In the genomic region with DNA sequence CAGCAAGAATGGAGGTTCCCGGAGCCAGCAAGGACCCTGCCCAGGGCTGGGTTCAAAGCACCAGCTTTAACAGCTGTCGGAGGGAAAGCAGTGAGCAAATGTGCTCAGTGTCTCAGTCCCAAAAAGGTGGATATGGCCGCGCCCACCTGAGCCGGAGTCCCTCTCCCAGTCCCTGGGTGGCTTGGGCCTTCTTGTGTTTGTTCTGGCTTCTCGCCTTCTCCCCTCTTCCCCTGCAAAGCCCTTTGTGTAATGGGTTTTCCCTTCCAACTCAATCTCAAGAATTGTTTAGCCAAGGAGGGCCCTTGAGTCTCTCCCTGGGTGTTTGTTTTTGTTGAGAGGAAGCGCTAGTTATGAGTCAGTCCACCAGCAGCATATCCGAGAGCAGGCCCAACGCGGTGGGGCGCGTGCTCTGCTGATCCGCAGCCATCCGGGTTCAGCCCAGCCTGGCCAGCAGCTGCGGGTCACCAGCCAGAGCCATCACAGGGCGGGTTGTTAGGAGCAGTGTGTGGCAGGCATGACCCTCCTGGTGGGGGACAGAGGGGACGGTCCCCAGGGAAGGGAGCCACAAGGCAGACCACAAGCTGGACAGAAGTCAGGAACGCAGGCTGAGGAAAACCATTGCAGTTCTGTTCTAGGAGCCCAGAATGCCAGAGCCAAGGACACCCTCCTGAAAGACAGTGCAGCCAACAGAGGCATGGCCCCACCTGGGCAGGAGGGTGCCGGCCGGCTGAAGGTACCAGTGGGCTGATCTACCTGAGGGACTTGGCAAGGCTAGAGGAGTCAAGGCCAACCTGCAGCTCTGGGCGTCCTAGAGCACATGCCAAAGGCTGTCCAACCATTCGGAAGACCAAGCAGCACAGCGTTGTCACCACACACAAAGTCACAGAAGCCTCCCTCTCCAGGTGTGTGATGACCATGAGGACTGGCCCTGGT, we compare ENCODE assay signal across 9 cellular contexts. TPM values are rescaled to one million over a fixed set of nuclear protein-coding genes. Genes with fewer than 3 reads are reported as not detected.
DNase-seq lines count a peak whose midpoint lies in the region; ATAC-seq and TF ChIP-seq lines count a peak whose summit lies in the region.
"Had no signal": no experiment of that assay in that cellular context is flagged by ENCODE, and none has a peak within 500 bp of the region (broad histone marks: within the 10 kb centered on the region; RNA-seq: fewer than 3 reads in every experiment).

No MANE protein-coding gene starts in this region.

- H3K4me3 Mint-ChIP-seq in natural killer cell treated with Interleukin-12 subunit alpha and Interleukin-12 subunit beta and Interleukin-15 and Interleukin-18, amount 100 ng/mL, for 72 hours, result no peak overlapping the region
- no peak overlapping the region for H3K4me3 Mint-ChIP-seq in natural killer cell

- H3K4me1 ChIP-seq in duodenal mucosa (ENCODE audit: control insufficient read depth in 1 of 2, insufficient read depth in 2 of 2, low read length in 2 of 2) (peaks cover 44 to 55% of the 10 kb centered on the region in 2 donors), aorta (ENCODE audit: control insufficient read depth in 1 of 2, insufficient read depth in 2 of 2, low read length in 2 of 2) (peaks cover 3 to 4% of the 10 kb centered on the region in 2 donors)

- H3K27me3 Mint-ChIP-seq in natural killer cell treated with Interleukin-12 subunit alpha and Interleukin-12 subunit beta and Interleukin-15 and Interleukin-18, amount 100 ng/mL, for 72 hours, result no peaks in the 10 kb centered on the region
- no peaks in the 10 kb centered on the region for H3K27me3 Mint-ChIP-seq in natural killer cell (ENCODE audit: low read depth in 2 of 2)

- DNase-seq in natural killer cell treated with Interleukin-12 subunit alpha and Interleukin-12 subunit beta and Interleukin-15 and Interleukin-18, amount 100 ng/mL, for 72 hours (ENCODE audit: low spot score), result peak; percentile 37
- no peak for DNase-seq in natural killer cell
- DNase-seq in mucosa of gallbladder (ENCODE audit: low spot score), result peak; percentile 58
- peak; percentile 89 to 90 for DNase-seq in aorta
- no peak for DNase-seq in HK-2 (ENCODE audit: unreplicated experiment)
- no peak for DNase-seq in effector CD4-positive, alpha-beta T cell
- DNase-seq: CD8-positive, alpha-beta memory T cell had no signal

- no peak for ATAC-seq in natural killer cell treated with Interleukin-12 subunit alpha and Interleukin-12 subunit beta and Interleukin-15 and Interleukin-18, amount 100 ng/mL, for 72 hours
- no peak for ATAC-seq in natural killer cell
- ATAC-seq in aorta (ENCODE audit: low FRiP score), result peak; percentile 86
- ATAC-seq in HG02759 (IDR thresholded peaks at IDR 0.05; ENCODE audit: unreplicated experiment), result no peak

- peaks cover 3% of the 10 kb centered on the region for H3K9me3 Mint-ChIP-seq in natural killer cell treated with Interleukin-12 subunit alpha and Interleukin-12 subunit beta and Interleukin-15 and Interleukin-18, amount 100 ng/mL, for 72 hours
- peaks cover 2 to 4% of the 10 kb centered on the region in 2 donors for H3K9me3 Mint-ChIP-seq in natural killer cell

- H3K4me3 ChIP-seq in duodenal mucosa (ENCODE audit: low read depth in 1 of 2, low read length in 2 of 2) (peak overlapping the region in 1 of 2 donors; percentile 26), aorta (ENCODE audit: low read length in 2 of 2) (no peak overlapping the region)

- no peaks in the 10 kb centered on the region for H3K27me3 ChIP-seq in duodenal mucosa (ENCODE audit: control insufficient read depth in 1 of 2, insufficient read depth in 2 of 2, low read length in 2 of 2)
- no peaks in the 10 kb centered on the region for H3K27me3 ChIP-seq in aorta (ENCODE audit: control insufficient read depth in 1 of 2, insufficient read depth in 2 of 2, low read length in 1 of 2)

- intact Hi-C loops in natural killer cell (cut with micrococcal nuclease) (no loop called here), aorta (cut with DNase I) (loop anchor here (5.0 kb wide), 3 partner anchors 66 to 99 kb away; no protein-coding TSS in a partner anchor)

- 7 to 9% methylated on average over 23 of the region's 23 CpGs for WGBS in aorta, 2 donors

- peak overlapping the region; percentile 39 to 73 for H3K9ac ChIP-seq in duodenal mucosa (ENCODE audit: low read depth in 1 of 2, low read length in 2 of 2)

- no peak for TF ChIP-seq CTCF in natural killer cell (IDR thresholded peaks at IDR 0.05)

- H3K4me1 Mint-ChIP-seq in natural killer cell treated with Interleukin-12 subunit alpha and Interleukin-12 subunit beta and Interleukin-15 and Interleukin-18, amount 100 ng/mL, for 72 hours (ENCODE audit: low read depth in 2 of 2), result peaks cover 0 to 5% of the 10 kb centered on the region in 2 donors
- peaks cover 0 to 7% of the 10 kb centered on the region in 2 donors for H3K4me1 Mint-ChIP-seq in natural killer cell

- H3K36me3 Mint-ChIP-seq in natural killer cell treated with Interleukin-12 subunit alpha and Interleukin-12 subunit beta and Interleukin-15 and Interleukin-18, amount 100 ng/mL, for 72 hours, result peaks cover 10% of the 10 kb centered on the region
- H3K36me3 Mint-ChIP-seq in natural killer cell, result no peaks in the 10 kb centered on the region

- H3K9me3 ChIP-seq in duodenal mucosa (ENCODE audit: control insufficient read depth in 1 of 2, low read length in 2 of 2) (peaks cover 0 to 5% of the 10 kb centered on the region in 2 donors), aorta (ENCODE audit: control insufficient read depth, low read length) (no peaks in the 10 kb centered on the region)

- no peaks in the 10 kb centered on the region for H3K36me3 ChIP-seq in duodenal mucosa (ENCODE audit: control insufficient read depth in 1 of 2, insufficient read depth in 2 of 2, low read length in 2 of 2)
- no peaks in the 10 kb centered on the region for H3K36me3 ChIP-seq in aorta (ENCODE audit: control insufficient read depth in 1 of 2, insufficient read depth in 2 of 2, low read length in 1 of 2)

- H3K27ac Mint-ChIP-seq in natural killer cell treated with Interleukin-12 subunit alpha and Interleukin-12 subunit beta and Interleukin-15 and Interleukin-18, amount 100 ng/mL, for 72 hours, result no peak overlapping the region
- no peak overlapping the region for H3K27ac Mint-ChIP-seq in natural killer cell
- H3K27ac Mint-ChIP-seq: CD8-positive, alpha-beta memory T cell had no signal

- H3K27ac ChIP-seq in duodenal mucosa (ENCODE audit: low read depth, low read length) (peak overlapping the region; percentile 48), aorta (ENCODE audit: low read depth in 1 of 2, low read length in 2 of 2) (peak overlapping the region; percentile 43 to 89)

RNA-seq across cellular contexts. Expression of a gene that starts 21.3 kb away (rescaled TPM):
- total RNA-seq in natural killer cell treated with Interleukin-12 subunit alpha and Interleukin-12 subunit beta and Interleukin-15 and Interleukin-18, amount 100 ng/mL, for 72 hours, result not detected
- total RNA-seq in natural killer cell (not detected), mucosa of gallbladder (not detected), aorta (not detected)
- polyA plus RNA-seq in aorta, result under 1 TPM; 0.10 to 0.13 TPM
- total RNA-seq: CD8-positive, alpha-beta memory T cell had no signal
- polyA plus RNA-seq: CD8-positive, alpha-beta memory T cell had no signal

RNA-seq across cellular contexts. Expression of a gene that starts 46.7 kb away (rescaled TPM):
- not detected for total RNA-seq in natural killer cell treated with Interleukin-12 subunit alpha and Interleukin-12 subunit beta and Interleukin-15 and Interleukin-18, amount 100 ng/mL, for 72 hours
- total RNA-seq in natural killer cell, result not detected
- total RNA-seq in mucosa of gallbladder, result not detected
- total RNA-seq in aorta, result not detected
- not detected for polyA plus RNA-seq in aorta
- total RNA-seq: CD8-positive, alpha-beta memory T cell had no signal
- polyA plus RNA-seq: CD8-positive, alpha-beta memory T cell had no signal

Comparison
In these comparisons a context has a peak if more than half of its experiments do, and no peak if none do; other contexts are left out.
1. DNase-seq: peak in natural killer cell treated with Interleukin-12 subunit alpha and Interleukin-12 subunit beta and Interleukin-15 and Interleukin-18, amount 100 ng/mL, for 72 hours (single experiment), mucosa of gallbladder (single experiment) and aorta (2 of 2); none in natural killer cell (single experiment), HK-2 (single experiment) and effector CD4-positive, alpha-beta T cell (single experiment).